ENCODE assay signal across 10 cellular contexts in the genomic region with DNA sequence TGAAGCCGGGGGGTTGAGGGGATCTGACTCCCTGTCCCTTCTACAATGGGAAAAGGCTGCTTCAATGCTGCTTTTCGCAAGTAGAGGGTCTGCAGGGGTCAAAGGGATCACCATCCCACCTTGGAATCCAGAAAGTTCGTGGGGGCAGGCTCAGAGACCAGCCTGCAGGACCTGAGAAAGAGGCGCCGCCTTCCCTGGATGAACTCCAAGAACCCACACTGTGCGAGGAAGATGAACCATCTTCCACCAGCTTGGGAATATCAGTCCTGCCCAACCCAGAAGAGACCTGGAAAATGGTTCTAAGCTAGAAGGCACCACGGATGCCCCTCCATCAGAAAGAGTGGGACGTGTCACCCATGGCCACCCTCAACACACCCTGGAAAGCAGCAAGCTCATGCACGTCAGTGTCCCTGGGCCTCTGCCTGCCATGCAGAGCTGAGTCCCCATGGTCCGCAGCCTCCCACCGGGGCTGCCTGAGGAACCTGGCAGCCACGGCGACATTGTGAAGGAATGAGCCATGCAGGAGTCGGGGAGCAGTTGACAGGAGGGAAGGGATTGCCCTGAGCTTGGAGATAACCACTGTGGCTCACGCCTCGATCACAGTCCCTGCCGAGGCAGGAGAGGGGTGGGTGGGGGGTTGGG. TPM values are rescaled to one million over a fixed set of nuclear protein-coding genes. Genes with fewer than 3 reads are reported as not detected.
DNase-seq lines count a peak whose midpoint lies in the region; ATAC-seq, FAIRE-seq and TF ChIP-seq lines count a peak whose summit lies in the region.
"Had no signal": no experiment of that assay in that cellular context is flagged by ENCODE, and none has a peak within 500 bp of the region (broad histone marks: within the 10 kb centered on the region; RNA-seq: fewer than 3 reads in every experiment).

No MANE protein-coding gene starts in this region.

- no peak for ATAC-seq in T-helper 17 cell

- H3K36me3 Mint-ChIP-seq in T-helper 17 cell (ENCODE audit: low read depth), result no peaks in the 10 kb centered on the region

- H3K9me2 ChIP-seq in DOHH2 (replicated peaks; ENCODE audit: control insufficient read depth, low read length), result no peaks in the 10 kb centered on the region

- TF ChIP-seq CTCF in DOHH2 (IDR thresholded peaks at IDR 0.05; ENCODE audit: low read depth, low read length, poor library complexity, severe bottlenecking), result no peak
- no peak for TF ChIP-seq CTCF in fibroblast of pulmonary artery (IDR thresholded peaks at IDR 0.05; ENCODE audit: low read length, missing control alignments)
- no peak for TF ChIP-seq CTCF in sigmoid colon (IDR thresholded peaks at IDR 0.05)

- no peak for TF ChIP-seq EP300 in sigmoid colon (IDR thresholded peaks at IDR 0.05)

- H3K36me3 ChIP-seq in DOHH2 (ENCODE audit: control insufficient read depth, low read length) (no peaks in the 10 kb centered on the region), sigmoid colon (peaks cover 0 to 45% (median 11%) of the 10 kb centered on the region in 4 donors)

- no peak for FAIRE-seq in RCC 7860 (lab: Jason Lieb, UNC)

- peak overlapping the region; percentile 93 for H3K4me2 ChIP-seq in DOHH2 (ENCODE audit: low read length)

- H3K27ac ChIP-seq in DOHH2 (ENCODE audit: low read depth, low read length), result peak overlapping the region; percentile 76
- peak overlapping the region; percentile 62 to 87 (median 71) for H3K27ac ChIP-seq in sigmoid colon

- H3K4me1 ChIP-seq in DOHH2 (ENCODE audit: control insufficient read depth, low read length), result peaks cover 52% of the 10 kb centered on the region
- H3K4me1 ChIP-seq in sigmoid colon, result peaks cover 0 to 24% (median 18%) of the 10 kb centered on the region in 4 donors

- H3K79me2 ChIP-seq in DOHH2 (ENCODE audit: control insufficient read depth, low read length), result peaks cover 17% of the 10 kb centered on the region

- DNase-seq in T-helper 17 cell (no peak), fibroblast of pulmonary artery (ENCODE audit: low read depth) (peak; percentile 17), sigmoid colon (no peak), RCC 7860 (ENCODE audit: low spot score) (no peak), HK-2 (ENCODE audit: unreplicated experiment) (no peak), pons (ENCODE audit: low spot score) (no peak)
- no peak for DNase-seq in stimulated activated CD4-positive, alpha-beta T cell treated with anti-CD3 and anti-CD28 coated beads, Interleukin-2, amount 100 ng/mL, for 48 hours
- DNase-seq: NCI-H526 treated with DMSO at 0.1 percent for 48 hours had no signal

- peak overlapping the region; percentile 24 for H3K27ac Mint-ChIP-seq in T-helper 17 cell

- no peaks in the 10 kb centered on the region for H3K27me3 ChIP-seq in DOHH2 (ENCODE audit: control insufficient read depth, low read length)
- H3K27me3 ChIP-seq in sigmoid colon, result no peaks in the 10 kb centered on the region

- H3K9me3 ChIP-seq in DOHH2 (ENCODE audit: control insufficient read depth, insufficient read depth, low read length), result no peaks in the 10 kb centered on the region
- H3K9me3 ChIP-seq in T-helper 17 cell (ENCODE audit: control insufficient read depth, low read length, poor library complexity, severe bottlenecking), result no peaks in the 10 kb centered on the region
- H3K9me3 ChIP-seq in sigmoid colon, result no peaks in the 10 kb centered on the region

- H3K4me3 Mint-ChIP-seq in T-helper 17 cell, result no peak overlapping the region

- no peaks in the 10 kb centered on the region for H4K20me1 ChIP-seq in DOHH2 (ENCODE audit: control insufficient read depth, insufficient read depth, low read depth, low read length)

- H3F3A ChIP-seq in DOHH2 (ENCODE audit: control insufficient read depth, insufficient read depth), result peaks cover 10% of the 10 kb centered on the region; the same call in 1 of the 2 replicates

- TF ChIP-seq POLR2A in sigmoid colon (IDR thresholded peaks at IDR 0.05), result no peak

- intact Hi-C loops in sigmoid colon (cut with DNase I), result loop anchor here (2.0 kb wide), 1 partner anchor 14 kb away; the partner anchor contains the start of gene RAB3D

- H3K4me3 ChIP-seq in DOHH2 (ENCODE audit: low read length) (peak overlapping the region; percentile 64), fibroblast of pulmonary artery (replicated peaks; ENCODE audit: low read depth, low read length) (no peak overlapping the region), sigmoid colon (no peak overlapping the region)

- H3K27me3 Mint-ChIP-seq in T-helper 17 cell, result peaks cover 14% of the 10 kb centered on the region

- WGBS in sigmoid colon, 2 donors, result 72% methylated on average over 17 of the region's 17 CpGs

- peaks cover 10% of the 10 kb centered on the region for H3K4me1 Mint-ChIP-seq in T-helper 17 cell

RNA-seq across cellular contexts. Expression of gene RAB3D, which starts 14.6 kb away (rescaled TPM):
- total RNA-seq in T-helper 17 cell (1 to 10 TPM; 6.7 to 7.7 TPM), sigmoid colon (10 to 100 TPM; 16.0 to 27.7 (median 22.9) TPM)
- 1 to 10 TPM; 6.6 to 9.7 (median 9.7) TPM for polyA plus RNA-seq in sigmoid colon

RNA-seq across cellular contexts. Expression of gene TMEM205, which starts 21.2 kb away (rescaled TPM):
- total RNA-seq in T-helper 17 cell, result 10 to 100 TPM; 15.3 to 21.9 TPM
- 100 to 1,000 TPM; 131 to 291 (median 194) TPM for total RNA-seq in sigmoid colon
- 10 to 100 TPM; 11.1 to 74.9 (median 25.2) TPM for polyA plus RNA-seq in sigmoid colon

RNA-seq across cellular contexts. Expression of gene CCDC159, which starts 21.4 kb away (rescaled TPM):
- total RNA-seq in T-helper 17 cell (10 to 100 TPM; 55.8 to 64.1 TPM), sigmoid colon (10 to 100 TPM; 11.7 to 42.4 (median 20.2) TPM)
- polyA plus RNA-seq in sigmoid colon, result 10 to 100 TPM; 11.6 to 29.6 (median 16.2) TPM

RNA-seq across cellular contexts. Expression of gene TSPAN16, which starts 28.9 kb away (rescaled TPM):
- total RNA-seq in T-helper 17 cell (not detected), sigmoid colon (not detected)
- polyA plus RNA-seq in sigmoid colon, result under 1 TPM in 1 of 3 donors, not detected in 2; 0.07 TPM
- total RNA-seq: lung microvascular endothelial cell had no signal

RNA-seq across cellular contexts. Expression of gene PLPPR2, which starts 30.4 kb away (rescaled TPM):
- total RNA-seq in T-helper 17 cell, result 1 to 10 TPM; 7.1 to 7.5 TPM
- total RNA-seq in sigmoid colon, result 10 to 100 TPM; 13.9 to 43.8 (median 20.5) TPM
- polyA plus RNA-seq in sigmoid colon, result 1 to 10 TPM; 1.4 to 8.2 (median 4.8) TPM

Comparison
In these comparisons a context has a peak if more than half of its experiments do, and no peak if none do; other contexts are left out.
1. RNA of gene TMEM205, which starts 21.2 kb away (total RNA-seq): 131 to 291 TPM in sigmoid colon; 15.3 to 21.9 TPM in T-helper 17 cell; every median in the first group is over 4 times any median in the second.